ENCODE assay signal across 1 cellular context in genomic region chr5:160119142-160119904, GRCh38.
TF ChIP-seq lines count a peak whose summit lies in the region.

TSS of gene PWWP2A (minus strand) at chr5:160119450. CDS start at chr5:160119388, 62 bp downstream.

TF ChIP-seq in HepG2, 621 proteins besides CTCF, POLR2A, EP300 and RAD21 (continued from another document):
- TF ChIP-seq ETS1 (CRISPR knock-in tag; IDR thresholded peaks at IDR 0.05): peak; percentile 46; the same call in 1 of the 2 replicates
- TF ChIP-seq MEIS2 (CRISPR knock-in tag; IDR thresholded peaks at IDR 0.05): peak; percentile 47; the same call in 1 of the 2 replicates
- TF ChIP-seq ZFP1 (CRISPR knock-in tag; IDR thresholded peaks at IDR 0.05): peak; percentile 41; the same call in 1 of the 2 replicates
- TF ChIP-seq NCOR1 (IDR thresholded peaks at IDR 0.05; ENCODE audit: borderline replicate concordance, low read length): 0 out of 2 replicates have a peak, but pooled peaks have one; percentile 4
- TF ChIP-seq HDAC1 (CRISPR knock-in tag; IDR thresholded peaks at IDR 0.05): peak; percentile 57; the same call in 1 of the 2 replicates
- TF ChIP-seq MBD4 (IDR thresholded peaks at IDR 0.05; ENCODE audit: borderline replicate concordance, low read length): no peak
- TF ChIP-seq NFYB (CRISPR knock-in tag; IDR thresholded peaks at IDR 0.05): peak; percentile 92
- TF ChIP-seq ZNF879 (CRISPR knock-in tag; IDR thresholded peaks at IDR 0.05): peak; percentile 72; the same call in 1 of the 2 replicates
- TF ChIP-seq HNF4G (IDR thresholded peaks at IDR 0.05; ENCODE audit: borderline replicate concordance, low read depth, low read length): no peak
- TF ChIP-seq HNF4G (CRISPR knock-in tag; IDR thresholded peaks at IDR 0.05; ENCODE audit: borderline replicate concordance, low read depth): no peak
- TF ChIP-seq RXRB (CRISPR knock-in tag; IDR thresholded peaks at IDR 0.05; ENCODE audit: borderline replicate concordance): 0 out of 2 replicates have a peak, but pooled peaks have one; percentile 10
